In the genomic region with DNA sequence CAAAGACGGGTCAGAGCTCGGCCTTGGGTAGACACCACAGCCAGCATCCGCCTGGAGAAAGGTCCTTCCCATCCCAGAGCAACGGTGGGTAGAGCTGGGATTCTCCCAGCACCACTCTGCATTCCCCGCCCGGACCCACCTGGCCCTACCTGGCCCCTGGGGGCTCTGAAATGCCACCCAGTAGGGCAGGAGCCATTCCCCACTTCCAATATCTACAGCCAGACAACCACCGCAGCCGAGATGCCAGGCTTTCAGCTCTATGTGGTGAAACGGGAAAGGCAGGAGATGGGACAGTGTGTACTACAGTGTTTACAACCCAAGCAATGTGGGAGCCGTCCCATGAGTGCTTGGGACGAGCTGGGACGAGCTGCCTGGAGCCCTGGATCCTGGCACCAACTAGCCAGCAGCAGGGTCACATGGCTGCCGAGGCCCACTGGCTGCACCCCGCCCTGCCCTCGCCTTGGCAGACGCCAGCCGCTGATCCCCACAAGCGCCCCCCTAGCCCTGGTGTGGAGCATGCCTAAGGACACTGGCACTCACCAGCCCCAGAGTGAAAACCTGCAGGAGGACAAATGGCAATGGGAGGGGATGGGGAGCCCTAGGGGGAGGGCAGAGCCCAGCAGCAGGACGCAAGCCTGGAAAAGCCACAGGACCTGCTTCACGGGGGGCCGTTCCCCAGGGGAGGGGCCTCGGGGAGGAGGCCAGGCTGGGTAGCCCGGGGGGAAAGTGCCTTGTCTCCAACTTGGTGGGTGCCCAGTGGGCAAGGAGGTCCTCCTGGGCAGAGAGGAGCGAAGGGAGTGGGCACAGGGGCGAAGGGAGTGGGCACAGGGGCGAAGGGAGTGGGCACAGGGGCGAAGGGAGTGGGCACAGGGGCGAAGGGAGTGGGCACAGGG, we compare ENCODE assay signal across 1 cellular context.
TF ChIP-seq lines count a peak whose summit lies in the region.

No MANE protein-coding gene starts in this region.

TF ChIP-seq in HepG2, 621 proteins besides CTCF, POLR2A, EP300 and RAD21:
- TF ChIP-seq TBX3 (IDR thresholded peaks at IDR 0.05; ENCODE audit: borderline replicate concordance) (no peak), RBFOX2 (IDR thresholded peaks at IDR 0.05; ENCODE audit: low read depth, low read length) (peak; percentile 43; the same call in 1 of the 2 replicates), GTF2F1 (IDR thresholded peaks at IDR 0.05; ENCODE audit: low read length) (no peak), PCBP1 (IDR thresholded peaks at IDR 0.05; ENCODE audit: borderline replicate concordance, low read depth, low read length) (peak; percentile 84; the same call in 1 of the 2 replicates), AGO1 (IDR thresholded peaks at IDR 0.05; ENCODE audit: low read depth, low read length, poor library complexity, severe bottlenecking) (peak; percentile 69), ZNF510 (CRISPR knock-in tag; IDR thresholded peaks at IDR 0.05; ENCODE audit: low read depth) (no peak), AGO2 (optimal IDR thresholded peaks at IDR 0.05; ENCODE audit: low read depth, low read length) (peak; percentile 24), HNRNPL (IDR thresholded peaks at IDR 0.05; ENCODE audit: low read depth, low read length) (peak; percentile 99)
- TF ChIP-seq, protein P1, sequence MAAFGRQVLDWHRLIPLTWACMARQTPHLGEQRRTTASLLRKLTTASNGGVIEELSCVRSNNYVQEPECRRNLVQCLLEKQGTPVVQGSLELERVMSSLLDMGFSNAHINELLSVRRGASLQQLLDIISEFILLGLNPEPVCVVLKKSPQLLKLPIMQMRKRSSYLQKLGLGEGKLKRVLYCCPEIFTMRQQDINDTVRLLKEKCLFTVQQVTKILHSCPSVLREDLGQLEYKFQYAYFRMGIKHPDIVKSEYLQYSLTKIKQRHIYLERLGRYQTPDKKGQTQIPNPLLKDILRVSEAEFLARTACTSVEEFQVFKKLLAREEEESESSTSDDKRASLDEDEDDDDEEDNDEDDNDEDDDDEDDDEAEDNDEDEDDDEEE (CRISPR knock-in tag; IDR thresholded peaks at IDR 0.05) = 0 out of 2 replicates have a peak, but pooled peaks have one; percentile 28
- TF ChIP-seq, protein P2, sequence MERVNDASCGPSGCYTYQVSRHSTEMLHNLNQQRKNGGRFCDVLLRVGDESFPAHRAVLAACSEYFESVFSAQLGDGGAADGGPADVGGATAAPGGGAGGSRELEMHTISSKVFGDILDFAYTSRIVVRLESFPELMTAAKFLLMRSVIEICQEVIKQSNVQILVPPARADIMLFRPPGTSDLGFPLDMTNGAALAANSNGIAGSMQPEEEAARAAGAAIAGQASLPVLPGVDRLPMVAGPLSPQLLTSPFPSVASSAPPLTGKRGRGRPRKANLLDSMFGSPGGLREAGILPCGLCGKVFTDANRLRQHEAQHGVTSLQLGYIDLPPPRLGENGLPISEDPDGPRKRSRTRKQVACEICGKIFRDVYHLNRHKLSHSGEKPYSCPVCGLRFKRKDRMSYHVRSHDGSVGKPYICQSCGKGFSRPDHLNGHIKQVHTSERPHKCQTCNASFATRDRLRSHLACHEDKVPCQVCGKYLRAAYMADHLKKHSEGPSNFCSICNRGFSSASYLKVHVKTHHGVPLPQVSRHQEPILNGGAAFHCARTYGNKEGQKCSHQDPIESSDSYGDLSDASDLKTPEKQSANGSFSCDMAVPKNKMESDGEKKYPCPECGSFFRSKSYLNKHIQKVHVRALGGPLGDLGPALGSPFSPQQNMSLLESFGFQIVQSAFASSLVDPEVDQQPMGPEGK (CRISPR knock-in tag; IDR thresholded peaks at IDR 0.05) = no peak
